8 cellular contexts compared by ENCODE assay signal in the genomic region with DNA sequence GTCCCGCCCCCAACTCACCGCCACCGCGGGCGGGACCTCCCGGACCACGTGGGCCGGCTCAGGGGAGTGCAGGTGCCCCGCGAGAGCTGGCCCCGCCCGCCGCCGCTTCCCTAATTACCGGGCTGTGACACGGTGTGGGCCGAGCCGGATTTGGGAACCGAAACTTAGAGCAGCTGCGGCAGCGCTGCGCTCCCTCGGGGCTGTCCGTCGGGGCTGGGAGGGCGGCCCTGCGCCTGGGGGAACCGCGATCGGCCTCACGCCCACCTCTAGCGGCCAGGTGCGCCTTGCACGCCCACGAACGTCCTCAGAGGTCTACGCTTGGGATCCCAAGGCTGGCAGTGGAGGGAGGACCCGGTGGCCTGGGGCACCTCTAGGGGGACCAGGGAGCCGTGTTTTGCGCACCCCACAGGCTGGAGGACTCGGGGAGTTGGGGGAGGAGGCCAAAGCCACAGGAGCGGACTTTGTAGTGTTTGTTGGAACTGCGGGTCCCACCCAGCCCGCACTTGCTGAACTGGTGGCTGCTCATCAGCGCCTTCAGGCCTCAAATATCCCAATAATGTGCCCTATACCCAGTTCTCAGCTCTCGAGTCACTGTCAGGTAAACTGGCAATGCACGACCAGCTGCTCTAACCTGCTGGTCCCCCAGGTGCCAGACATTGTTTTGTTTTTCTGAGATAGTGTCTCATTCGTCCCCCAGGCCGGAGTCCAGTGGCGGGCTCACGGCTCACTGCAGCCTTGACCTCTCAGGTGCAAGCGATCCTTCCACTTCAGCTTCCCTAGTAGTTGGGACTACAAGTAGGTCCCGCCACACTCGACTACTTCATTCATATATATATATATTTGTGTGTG. TPM values are rescaled to one million over a fixed set of nuclear protein-coding genes. Genes with fewer than 3 reads are reported as not detected.
DNase-seq lines count a peak whose midpoint lies in the region; ATAC-seq lines count a peak whose summit lies in the region.

No MANE protein-coding gene starts in this region.

- peak; percentile 64 for ATAC-seq in GM18502 (IDR thresholded peaks at IDR 0.05; ENCODE audit: poor library complexity, unreplicated experiment)
- ATAC-seq in HG02938 (IDR thresholded peaks at IDR 0.05; ENCODE audit: unreplicated experiment), result peak; percentile 66

- DNase-seq in 8988T (peak; percentile 72), NCI-H2171 (lab: John Stamatoyannopoulos, UW) (peak; percentile 77), mucosa of gallbladder (ENCODE audit: low spot score) (peak; percentile 67)
- peak; percentile 46 to 66 for DNase-seq in activated CD4-positive, alpha-beta T cell treated with anti-CD3 and anti-CD28 coated beads, Interleukin-2, amount 50 U/mL, for 24 hours (ENCODE audit: low read depth in 1 of 2, low spot score in 1 of 2)
- peak; percentile 75 for DNase-seq in effector CD4-positive, alpha-beta T cell
- DNase-seq in stimulated activated CD8-positive, alpha-beta memory T cell treated with anti-CD3 and anti-CD28 coated beads, Interleukin-4, amount 100 ng/mL, for 4 hours (ENCODE audit: low read depth in 2 of 2, low spot score in 1 of 2), result peak; percentile 56 to 71

RNA-seq across cellular contexts. Expression of a gene that starts 0.8 kb away (rescaled TPM):
- 98.4 TPM for total RNA-seq in mucosa of gallbladder

RNA-seq across cellular contexts. Expression of a gene that starts 54.9 kb away (rescaled TPM):
- total RNA-seq in mucosa of gallbladder, result 31.5 TPM

Comparison
In these comparisons a context has a peak if more than half of its experiments do, and no peak if none do; other contexts are left out.
1. Peak in every context shown above with its lines: DNase-seq and ATAC-seq.